ENCODE assay signal across 11 cellular contexts in genomic region chr17:76142044-76143041, GRCh38. TPM values are rescaled to one million over a fixed set of nuclear protein-coding genes. Genes with fewer than 3 reads are reported as not detected.
DNase-seq lines count a peak whose midpoint lies in the region; ATAC-seq and TF ChIP-seq lines count a peak whose summit lies in the region.
"Had no signal": no experiment of that assay in that cellular context is flagged by ENCODE, and none has a peak within 500 bp of the region (broad histone marks: within the 10 kb centered on the region; RNA-seq: fewer than 3 reads in every experiment).

No MANE protein-coding gene starts in this region.

- TF ChIP-seq POLR2A in spleen (IDR thresholded peaks at IDR 0.05): no peak

- WGBS in spleen, 5 donors: 68 to 74% (median 72%) methylated on average over 16 of the region's 16 CpGs

- H3K9me3 Mint-ChIP-seq in activated T-cell treated with anti-CD3 and anti-CD28 coated beads, Interleukin-2, amount 50 U/mL, for 24 hours: no peaks in the 10 kb centered on the region
- peaks cover 5% of the 10 kb centered on the region for H3K9me3 Mint-ChIP-seq in glutamatergic neuron (ENCODE audit: unreplicated experiment)

- ATAC-seq in activated CD4-positive, CD25-positive, alpha-beta regulatory T cell treated with anti-CD3 and anti-CD28 coated beads, Interleukin-2, amount 50 U/mL, for 24 hours: no peak

- H3K9ac ChIP-seq in SK-N-MC (ENCODE audit: insufficient read length): peak overlapping the region; percentile 87

- H3K27ac ChIP-seq in SK-N-MC (peak overlapping the region; percentile 88), spleen (peak overlapping the region in 3 of 8 donors; percentile 79 to 92 (median 85)), right atrium auricular region (no peak overlapping the region)

- H3K9me3 ChIP-seq in SK-N-MC (ENCODE audit: low read depth, low read length) (no peaks in the 10 kb centered on the region), spleen (no peaks in the 10 kb centered on the region), right atrium auricular region (no peaks in the 10 kb centered on the region)

- peaks cover 68% of the 10 kb centered on the region for H3K4me1 Mint-ChIP-seq in activated T-cell treated with anti-CD3 and anti-CD28 coated beads, Interleukin-2, amount 50 U/mL, for 24 hours (ENCODE audit: low read depth)
- H3K4me1 Mint-ChIP-seq in glutamatergic neuron (ENCODE audit: low read depth, unreplicated experiment): peaks cover 18% of the 10 kb centered on the region

- H3K27me3 ChIP-seq in spleen (replicated peaks in 1 of 7): peaks cover 5 to 48% (median 32%) of the 10 kb centered on the region in 7 donors
- H3K27me3 ChIP-seq in right atrium auricular region: peaks cover 18 to 30% of the 10 kb centered on the region in 2 donors

- H3K4me3 ChIP-seq in SK-N-MC (peak overlapping the region; percentile 84), spleen (peak overlapping the region in 1 of 8 donors; percentile 68), right atrium auricular region (no peak overlapping the region)

- H3K27ac Mint-ChIP-seq in activated T-cell treated with anti-CD3 and anti-CD28 coated beads, Interleukin-2, amount 50 U/mL, for 24 hours: peak overlapping the region; percentile 62
- no peak overlapping the region for H3K27ac Mint-ChIP-seq in glutamatergic neuron (ENCODE audit: unreplicated experiment)

- peaks cover 14% of the 10 kb centered on the region for H3K36me3 Mint-ChIP-seq in activated T-cell treated with anti-CD3 and anti-CD28 coated beads, Interleukin-2, amount 50 U/mL, for 24 hours (ENCODE audit: low read depth)
- no peaks in the 10 kb centered on the region for H3K36me3 Mint-ChIP-seq in glutamatergic neuron (ENCODE audit: unreplicated experiment)

- DNase-seq in activated T-cell treated with anti-CD3 and anti-CD28 coated beads, Interleukin-2, amount 50 U/mL, for 24 hours: no peak
- no peak for DNase-seq in activated T-cell treated with anti-CD3 and anti-CD28 coated beads, Interleukin-2, amount 50 U/mL, for 48 hours
- DNase-seq in SK-N-MC (ENCODE audit: low read depth, low spot score) (no peak), glutamatergic neuron (no peak), spleen (peak; percentile 70), SKM-1 treated with dmso at 0.1 percent for 144 hours (lab: John Stamatoyannopoulos, UW; ENCODE audit: unreplicated experiment) (no peak), right atrium auricular region (ENCODE audit: low spot score) (no peak)
- DNase-seq: activated gamma-delta T cell treated with Interleukin-2 at 50 U/mL for 16 hours, NCI-H1092 had no signal

- intact Hi-C loops in spleen (cut with DNase I; ENCODE audit: low total_unique reads): no loop called here

- H3K36me3 ChIP-seq in SK-N-MC (ENCODE audit: insufficient read depth, low read length) (no peaks in the 10 kb centered on the region), spleen (no peaks in the 10 kb centered on the region), right atrium auricular region (no peaks in the 10 kb centered on the region)

- peaks cover 6% of the 10 kb centered on the region for H3K27me3 Mint-ChIP-seq in activated T-cell treated with anti-CD3 and anti-CD28 coated beads, Interleukin-2, amount 50 U/mL, for 24 hours
- peaks cover 18% of the 10 kb centered on the region for H3K27me3 Mint-ChIP-seq in glutamatergic neuron (ENCODE audit: unreplicated experiment)

- peaks cover 40 to 82% (median 74%) of the 10 kb centered on the region in 6 donors for H3K4me1 ChIP-seq in spleen
- peaks cover 4 to 56% of the 10 kb centered on the region in 2 donors for H3K4me1 ChIP-seq in right atrium auricular region

- TF ChIP-seq CTCF in glutamatergic neuron (IDR thresholded peaks at IDR 0.05; ENCODE audit: partially characterized antibody, unreplicated experiment) (no peak), spleen (IDR thresholded peaks at IDR 0.05 in 8 of 11, conservative IDR thresholded peaks at IDR 0.05 in 3 of 11) (no peak), right atrium auricular region (IDR thresholded peaks at IDR 0.05) (no peak)

- peak overlapping the region; percentile 69 for H3K4me3 Mint-ChIP-seq in activated T-cell treated with anti-CD3 and anti-CD28 coated beads, Interleukin-2, amount 50 U/mL, for 24 hours
- peak overlapping the region; percentile 82 for H3K4me3 Mint-ChIP-seq in glutamatergic neuron (ENCODE audit: unreplicated experiment)

RNA-seq across cellular contexts. Expression of gene FOXJ1, which starts 1.3 kb away (rescaled TPM):
- total RNA-seq in glutamatergic neuron (ENCODE audit: unreplicated experiment) (not detected), spleen (under 1 TPM in 1 of 7 donors, not detected in 6; 0.13 TPM), right atrium auricular region (not detected)
- polyA plus RNA-seq in spleen: under 1 TPM in 1 of 3 donors, not detected in 2; 0.05 TPM
- total RNA-seq: SK-MEL-5 had no signal

RNA-seq across cellular contexts. Expression of gene EXOC7, which starts 38.8 kb away (rescaled TPM):
- total RNA-seq in glutamatergic neuron (ENCODE audit: unreplicated experiment): 249 TPM
- 100 to 1,000 TPM in 4 of 7 donors, 10 to 100 TPM in 3; 64.5 to 128 (median 104) TPM for total RNA-seq in spleen
- 10 to 100 TPM; 26.2 to 51.5 (median 35.0) TPM for polyA plus RNA-seq in spleen
- total RNA-seq in right atrium auricular region: 10 to 100 TPM; 56.0 to 65.3 TPM
